ENCODE assay signal across 9 cellular contexts in the genomic region with DNA sequence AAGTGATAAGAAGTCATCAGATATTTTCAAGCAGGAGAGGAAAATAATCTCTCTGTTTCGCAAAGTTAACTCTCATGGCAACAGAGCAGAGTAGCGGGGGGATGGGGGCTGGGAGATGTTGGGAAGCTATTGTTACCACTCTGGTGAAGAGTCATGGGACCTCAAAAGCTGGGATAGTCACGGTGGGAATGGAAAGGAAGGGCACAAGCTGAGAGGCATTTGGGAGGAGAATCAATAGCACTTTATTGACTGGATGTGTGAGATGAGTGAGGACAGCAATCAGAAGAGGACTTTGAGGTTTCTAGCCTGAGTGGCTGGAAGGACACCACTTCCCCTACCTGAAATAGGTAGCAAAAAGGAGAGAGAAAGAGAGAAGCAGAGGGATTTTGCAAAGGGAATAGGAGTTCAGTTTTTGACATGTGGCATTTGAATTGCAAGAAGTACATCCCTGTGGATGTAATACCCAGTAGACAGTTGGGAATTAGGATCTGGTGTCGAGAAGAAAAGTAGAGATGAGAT. TPM values are rescaled to one million over a fixed set of nuclear protein-coding genes. Genes with fewer than 3 reads are reported as not detected.
A peak's percentile ranks its signal among the peaks of the same experiment; 100 is the strongest.
DNase-seq lines count a peak whose midpoint lies in the region; ATAC-seq, FAIRE-seq and TF ChIP-seq lines count a peak whose summit lies in the region.
"Had no signal": no experiment of that assay in that cellular context is flagged by ENCODE, and none has a peak within 500 bp of the region (broad histone marks: within the 10 kb centered on the region; RNA-seq: fewer than 3 reads in every experiment).

No MANE protein-coding gene starts in this region.

- WGBS in body of pancreas, 2 donors: 4 to 8% methylated on average over 4 of the region's 4 CpGs
- 0% methylated on average over 4 of the region's 4 CpGs for WGBS in HepG2 (ENCODE audit: low lambda C conversion rate)
- WGBS in tibial nerve, 2 donors: 8% methylated on average over 4 of the region's 4 CpGs

- FAIRE-seq in HepG2 (lab: Jason Lieb, UNC): no peak

- TF ChIP-seq POLR2A in body of pancreas (IDR thresholded peaks at IDR 0.05): no peak
- TF ChIP-seq POLR2A in HepG2 (IDR thresholded peaks at IDR 0.05; ENCODE audit: insufficient read depth in 1 of 2, low read depth in 2 of 2, low read length in 2 of 2): peak; percentile 41 to 52; a peak in 2 of 4 replicates
- no peak for TF ChIP-seq POLR2A in tibial nerve (IDR thresholded peaks at IDR 0.05)

- H3K9me3 ChIP-seq in body of pancreas: no peaks in the 10 kb centered on the region
- no peaks in the 10 kb centered on the region for H3K9me3 ChIP-seq in HepG2 (ENCODE audit: low read length)
- H3K9me3 ChIP-seq in tibial nerve: no peaks in the 10 kb centered on the region

- intact Hi-C loops in body of pancreas (cut with DNase I) (no loop called here), HepG2 (cut with micrococcal nuclease; ENCODE audit: unreplicated experiment) (loop anchor here (1.0 to 10.0 kb wide), 2 partner anchors 15 to 51 kb away; no protein-coding TSS in a partner anchor)

- CTCF ChIA-PET in HepG2 (lab: Yijun Ruan, JAX; ENCODE audit: low intra/inter-chr PET ratio, low total read pairs): interaction anchor here (1.6 kb wide), 1 partner anchor 60 kb away, joined by 3 read pairs; no protein-coding TSS in a partner anchor

- no peak for TF ChIP-seq RAD21 in HepG2 (CRISPR knock-in tag; IDR thresholded peaks at IDR 0.05)

- in situ Hi-C loops in HepG2 (cut with HindIII; ENCODE audit: extremely low pct_ligation_motif_present, low pct_unique_long_range_greater_than_20kb): no loop called here

- H3K9ac ChIP-seq in HepG2 (ENCODE audit: insufficient read depth, low read depth, low read length): peak overlapping the region; percentile 97

- H3K4me2 ChIP-seq in HepG2 (ENCODE audit: low read depth, low read length): peak overlapping the region; percentile 84

- peaks cover 30% of the 10 kb centered on the region for H3K79me2 ChIP-seq in HepG2 (ENCODE audit: insufficient read depth, low read length)

- H4K20me1 ChIP-seq in HepG2 (ENCODE audit: insufficient read depth, low read length): no peaks in the 10 kb centered on the region; the same call in 1 of the 2 replicates

- TF ChIP-seq CTCF in body of pancreas (IDR thresholded peaks at IDR 0.05): no peak
- TF ChIP-seq CTCF in HepG2 (CRISPR knock-in tag; IDR thresholded peaks at IDR 0.05): no peak
- TF ChIP-seq CTCF in tibial nerve (IDR thresholded peaks at IDR 0.05): no peak

- ATAC-seq in body of pancreas: no peak
- ATAC-seq in HepG2: peak; percentile 12
- no peak for ATAC-seq in HG02981 (IDR thresholded peaks at IDR 0.05; ENCODE audit: unreplicated experiment)

- H3K4me3 ChIP-seq in body of pancreas (peak overlapping the region; percentile 20 to 34), HepG2 (replicated peaks in 1 of 3; ENCODE audit: insufficient read depth in 1 of 3, low read depth in 2 of 3, low read length in 3 of 3) (peak overlapping the region; percentile 64 to 82 (median 74)), tibial nerve (peak overlapping the region; percentile 59 to 80 (median 68))

- H3K27me3 ChIP-seq in body of pancreas: no peaks in the 10 kb centered on the region
- peaks cover 0 to 4% of the 10 kb centered on the region in 2 experiments; a peak in 1 of 5 replicates for H3K27me3 ChIP-seq in HepG2 (ENCODE audit: control insufficient read depth in 1 of 2, insufficient read depth in 2 of 2, low read length in 2 of 2)
- H3K27me3 ChIP-seq in tibial nerve: no peaks in the 10 kb centered on the region

- TF ChIP-seq EP300 in HepG2 (IDR thresholded peaks at IDR 0.05; ENCODE audit: low read depth in 2 of 2, low read length in 2 of 2): no peak; a peak in 1 of 4 replicates
- TF ChIP-seq EP300 in HepG2 (CRISPR knock-in tag; IDR thresholded peaks at IDR 0.05; ENCODE audit: borderline replicate concordance): no peak
- no peak for TF ChIP-seq EP300 in tibial nerve (IDR thresholded peaks at IDR 0.05)

- peak overlapping the region; percentile 95 to 98 (median 96) for H3K27ac ChIP-seq in body of pancreas
- H3K27ac ChIP-seq in HepG2 (ENCODE audit: extremely low read length, insufficient read depth, low read length): peak overlapping the region; percentile 100
- H3K27ac ChIP-seq in tibial nerve: peak overlapping the region; percentile 93 to 99 (median 94)

- BruUV-seq in HepG2 (replicated peaks; lab: Mats Ljungman, UMichigan): no TSS peak

- H3K36me3 ChIP-seq in body of pancreas (replicated peaks in 1 of 2; ENCODE audit: insufficient read depth in 1 of 2, low read depth in 2 of 2) (no peaks in the 10 kb centered on the region), HepG2 (replicated peaks in 1 of 2; ENCODE audit: control insufficient read depth in 1 of 2, insufficient read depth in 2 of 2, low read length in 2 of 2) (no peaks in the 10 kb centered on the region), tibial nerve (no peaks in the 10 kb centered on the region)

- peak; percentile 49 for DNase-seq in NCI-H510A treated with DMSO at 0.1 percent for 48 hours (lab: John Stamatoyannopoulos, UW)
- DNase-seq in NCI-H510A (lab: John Stamatoyannopoulos, UW): no peak
- DNase-seq in body of pancreas: no peak
- peak; percentile 92 for DNase-seq in HepG2 (ENCODE audit: low spot score)
- no peak for DNase-seq in tibial nerve (ENCODE audit: low spot score in 2 of 2)
- DNase-seq in activated naive CD4-positive, alpha-beta T cell treated with anti-CD3 and anti-CD28 coated beads, Interleukin-2, amount 50 U/mL, for 16 hours: no peak
- no peak for DNase-seq in NCI-H2029 (lab: John Stamatoyannopoulos, UW)

- POLR2A ChIA-PET in HepG2 (lab: Yijun Ruan, JAX): interaction anchor here (1.2 to 6.4 kb wide), 8 partner anchors 12 to 87 kb away, joined by 5 to 287 read pairs (median 6); a partner anchor contains a TSS

- H2AFZ ChIP-seq in HepG2 (ENCODE audit: low read length): no peak overlapping the region

- peaks cover 49% of the 10 kb centered on the region for H3K4me1 ChIP-seq in body of pancreas
- peaks cover 44% of the 10 kb centered on the region for H3K4me1 ChIP-seq in HepG2 (ENCODE audit: insufficient read depth, low read length)
- H3K4me1 ChIP-seq in tibial nerve: peaks cover 0 to 63% (median 37%) of the 10 kb centered on the region in 4 donors

TF ChIP-seq in HepG2, 621 proteins besides CTCF, POLR2A, EP300 and RAD21 (continues in another document):
- no peak for TF ChIP-seq BRCA1 (CRISPR knock-in tag; IDR thresholded peaks at IDR 0.05)
- TF ChIP-seq, protein P1, sequence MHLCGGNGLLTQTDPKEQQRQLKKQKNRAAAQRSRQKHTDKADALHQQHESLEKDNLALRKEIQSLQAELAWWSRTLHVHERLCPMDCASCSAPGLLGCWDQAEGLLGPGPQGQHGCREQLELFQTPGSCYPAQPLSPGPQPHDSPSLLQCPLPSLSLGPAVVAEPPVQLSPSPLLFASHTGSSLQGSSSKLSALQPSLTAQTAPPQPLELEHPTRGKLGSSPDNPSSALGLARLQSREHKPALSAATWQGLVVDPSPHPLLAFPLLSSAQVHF (CRISPR knock-in tag; IDR thresholded peaks at IDR 0.05): no peak

RNA-seq across cellular contexts. Expression of a gene that starts 27.2 kb away (rescaled TPM):
- 100 to 1,000 TPM in 1 of 2 donors, 10 to 100 TPM in 1; 14.3 to 128 TPM for total RNA-seq in body of pancreas
- 338 and 492 TPM in 2 replicates for total RNA-seq in HepG2 (2016; rRNA removed; fragmentation: Illumina TruSeq; extraction: Trizol)
- total RNA-seq in HepG2 (2016; cell fraction: cytosol; rRNA removed; fragmentation: Illumina TruSeq; extraction: Trizol; ENCODE audit: low read depth): 31.9 and 37.2 TPM in 2 replicates
- total RNA-seq in HepG2 (2016; cell fraction: insoluble cytoplasmic fraction; rRNA removed; fragmentation: Illumina TruSeq; extraction: Trizol): 303 and 473 TPM in 2 replicates
- 175 and 195 TPM in 2 replicates for total RNA-seq in HepG2 (2016; cell fraction: membrane; rRNA removed; fragmentation: Illumina TruSeq; extraction: Trizol)
- total RNA-seq in HepG2 (2016; cell fraction: nucleus; rRNA removed; fragmentation: Illumina TruSeq; extraction: Trizol): 532 and 631 TPM in 2 replicates
- polyA plus RNA-seq in HepG2 (2011; rRNA removed): 512 and 596 TPM in 2 replicates
- polyA plus RNA-seq in HepG2 (2011; cell fraction: cytosol; rRNA removed): 368 and 565 TPM in 2 replicates
- polyA plus RNA-seq in HepG2 (2011; cell fraction: nucleus; rRNA removed): 147 and 228 TPM in 2 replicates
- 585 and 769 TPM in 2 replicates for polyA plus RNA-seq in HepG2 (2012)
- polyA plus RNA-seq in HepG2 (2016; cell fraction: cytosol; fragmentation: Illumina TruSeq; extraction: Trizol; ENCODE audit: low read depth): 36.1 and 38.4 TPM in 2 replicates
- polyA plus RNA-seq in HepG2 (2016; cell fraction: insoluble cytoplasmic fraction; fragmentation: Illumina TruSeq; extraction: Trizol; ENCODE audit: low read depth): 315 and 357 TPM in 2 replicates
- 107 and 124 TPM in 2 replicates for polyA plus RNA-seq in HepG2 (2016; cell fraction: membrane; fragmentation: Illumina TruSeq; extraction: Trizol; ENCODE audit: low read depth)
- polyA plus RNA-seq in HepG2 (2016; cell fraction: nucleus; fragmentation: Illumina TruSeq; extraction: Trizol; ENCODE audit: insufficient read depth, low read depth): 708 and 740 TPM in 2 replicates
- polyA minus RNA-seq in HepG2 (2011; rRNA and poly(A)+ RNA removed; ENCODE audit: low replicate concordance): 748 and 1,007 TPM in 2 replicates
- polyA minus RNA-seq in HepG2 (2011; cell fraction: cytosol; rRNA and poly(A)+ RNA removed): 527 and 633 TPM in 2 replicates
- polyA minus RNA-seq in HepG2 (2011; cell fraction: nucleus; rRNA and poly(A)+ RNA removed): 165 and 293 TPM in 2 replicates
- 100 to 1,000 TPM; 118 to 500 (median 249) TPM for total RNA-seq in tibial nerve

RNA-seq across cellular contexts. Expression of a gene that starts 44.2 kb away (rescaled TPM):
- total RNA-seq in body of pancreas: not detected
- total RNA-seq in HepG2 (2016; rRNA removed; fragmentation: Illumina TruSeq; extraction: Trizol): 0.07 and 0.31 TPM in 2 replicates
- total RNA-seq in HepG2 (2016; cell fraction: cytosol; rRNA removed; fragmentation: Illumina TruSeq; extraction: Trizol; ENCODE audit: low read depth): not detected in 2 replicates
- 0.07 and 0.30 TPM in 2 replicates for total RNA-seq in HepG2 (2016; cell fraction: insoluble cytoplasmic fraction; rRNA removed; fragmentation: Illumina TruSeq; extraction: Trizol)
- total RNA-seq in HepG2 (2016; cell fraction: membrane; rRNA removed; fragmentation: Illumina TruSeq; extraction: Trizol): not detected in 2 replicates
- not detected in 2 replicates for total RNA-seq in HepG2 (2016; cell fraction: nucleus; rRNA removed; fragmentation: Illumina TruSeq; extraction: Trizol)
- 0.15 and 0.27 TPM in 2 replicates for polyA plus RNA-seq in HepG2 (2011; rRNA removed)
- 0.15 and 0.21 TPM in 2 replicates for polyA plus RNA-seq in HepG2 (2011; cell fraction: cytosol; rRNA removed)
- polyA plus RNA-seq in HepG2 (2011; cell fraction: nucleus; rRNA removed): 0.61 and 0.90 TPM in 2 replicates
- 0.16 and 0.55 TPM in 2 replicates for polyA plus RNA-seq in HepG2 (2012)
- not detected in 2 replicates for polyA plus RNA-seq in HepG2 (2016; cell fraction: cytosol; fragmentation: Illumina TruSeq; extraction: Trizol; ENCODE audit: low read depth)
- 0.33 TPM in 1 of 2 replicates, not detected in the other for polyA plus RNA-seq in HepG2 (2016; cell fraction: insoluble cytoplasmic fraction; fragmentation: Illumina TruSeq; extraction: Trizol; ENCODE audit: low read depth)
- polyA plus RNA-seq in HepG2 (2016; cell fraction: membrane; fragmentation: Illumina TruSeq; extraction: Trizol; ENCODE audit: low read depth): not detected in 2 replicates
- 0.21 TPM in 1 of 2 replicates, not detected in the other for polyA plus RNA-seq in HepG2 (2016; cell fraction: nucleus; fragmentation: Illumina TruSeq; extraction: Trizol; ENCODE audit: insufficient read depth, low read depth)
- 0.26 and 0.72 TPM in 2 replicates for polyA minus RNA-seq in HepG2 (2011; rRNA and poly(A)+ RNA removed; ENCODE audit: low replicate concordance)
- polyA minus RNA-seq in HepG2 (2011; cell fraction: cytosol; rRNA and poly(A)+ RNA removed): not detected in 2 replicates
- polyA minus RNA-seq in HepG2 (2011; cell fraction: nucleus; rRNA and poly(A)+ RNA removed): not detected in 2 replicates
- total RNA-seq in tibial nerve: under 1 TPM in 1 of 4 donors, not detected in 3; 0.42 TPM
- total RNA-seq: SK-MEL-5 had no signal

Comparison
In these comparisons a context has a peak if more than half of its experiments do, and no peak if none do; other contexts are left out.
1. DNase-seq: peak in NCI-H510A treated with DMSO at 0.1 percent for 48 hours (single experiment) and HepG2 (single experiment); none in NCI-H510A (single experiment), body of pancreas (0 of 4), tibial nerve (0 of 2), activated naive CD4-positive, alpha-beta T cell treated with anti-CD3 and anti-CD28 coated beads, Interleukin-2, amount 50 U/mL, for 16 hours (single experiment) and NCI-H2029 (single experiment).
2. POLR2A ChIP-seq: peak in HepG2 (2 of 2); none in body of pancreas (0 of 3) and tibial nerve (0 of 2).
3. Peak in every context shown above with its lines, with median percentiles within 50 percentile points of each other: H3K27ac ChIP-seq and H3K4me3 ChIP-seq.